Comparison of ENCODE assay signal across 16 cellular contexts in the genomic region with DNA sequence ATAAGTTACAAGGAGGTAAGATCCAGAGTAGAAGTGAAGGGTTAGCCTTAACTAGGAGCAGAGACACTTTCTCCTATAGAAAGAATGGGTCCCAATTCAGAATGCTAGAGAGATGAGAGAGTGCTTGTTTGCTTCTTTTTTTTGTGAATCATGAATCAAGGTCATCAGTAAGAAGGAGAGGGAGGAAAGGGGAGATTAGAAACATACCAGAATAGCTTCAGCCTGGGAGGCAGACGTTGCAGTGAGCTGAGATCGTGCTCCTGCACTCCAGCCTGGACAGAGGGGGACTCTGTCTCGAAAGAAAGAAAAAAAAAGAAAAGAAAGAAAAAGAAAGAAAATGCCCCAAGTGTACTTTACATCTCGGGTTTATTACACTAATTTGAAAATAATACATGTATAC. TPM values are rescaled to one million over a fixed set of nuclear protein-coding genes. Genes with fewer than 3 reads are reported as not detected.
DNase-seq lines count a peak whose midpoint lies in the region; ATAC-seq and TF ChIP-seq lines count a peak whose summit lies in the region.
"Had no signal": no experiment of that assay in that cellular context is flagged by ENCODE, and none has a peak within 500 bp of the region (broad histone marks: within the 10 kb centered on the region; RNA-seq: fewer than 3 reads in every experiment).

No MANE protein-coding gene starts in this region.

- H2BK120ac ChIP-seq in mesenchymal stem cell (ENCODE audit: low read depth, low read length), result no peak overlapping the region

- no peak overlapping the region for H3K14ac ChIP-seq in mesenchymal stem cell (ENCODE audit: low read length in 2 of 2)

- no peak for TF ChIP-seq CTCF in smooth muscle cell (IDR thresholded peaks at IDR 0.05; ENCODE audit: borderline replicate concordance, insufficient read depth, poor library complexity, severe bottlenecking)
- TF ChIP-seq CTCF in tibial nerve (IDR thresholded peaks at IDR 0.05), result no peak

- no peaks in the 10 kb centered on the region for H3K79me2 ChIP-seq in GM23248 (ENCODE audit: insufficient read depth)
- no peaks in the 10 kb centered on the region for H3K79me2 ChIP-seq in smooth muscle cell (ENCODE audit: low read depth)

- TF ChIP-seq EP300 in tibial nerve (IDR thresholded peaks at IDR 0.05), result no peak

- no peaks in the 10 kb centered on the region for H3K79me1 ChIP-seq in mesenchymal stem cell (replicated peaks; ENCODE audit: low read length, poor library complexity, severe bottlenecking)

- H2BK5ac ChIP-seq in mesenchymal stem cell (ENCODE audit: low read depth, low read length, poor library complexity, severe bottlenecking), result no peak overlapping the region

- DNase-seq in GM23248, result no peak
- peak; percentile 75 for DNase-seq in amniotic epithelial cell (ENCODE audit: low read depth)
- DNase-seq in mesenchymal stem cell, result no peak
- no peak for DNase-seq in smooth muscle cell (lab: John Stamatoyannopoulos, UW; ENCODE audit: unreplicated experiment)
- DNase-seq in tibial nerve (ENCODE audit: low spot score in 2 of 2), result no peak
- no peak for DNase-seq in HUDEP-2 (lab: John Stamatoyannopoulos, UW; ENCODE audit: unreplicated experiment in 76 of 76)
- no peak for DNase-seq in stimulated activated naive CD8-positive, alpha-beta T cell treated with anti-CD3 and anti-CD28 coated beads, Interleukin-15, Interleukin-2, amounts not matched to agents 100 U/mL and 50 U/mL, for 24 hours
- DNase-seq: Calu3; CD4-positive, alpha-beta memory T cell; KBM-7; NCI-H1694 treated with DMSO at 0.1 percent for 48 hours; NCI-H2107; NCI-H524 had no signal

- no peaks in the 10 kb centered on the region for H3K9me2 ChIP-seq in GM23248 (ENCODE audit: insufficient read depth)

- TF ChIP-seq POLR2A in tibial nerve (IDR thresholded peaks at IDR 0.05), result no peak

- no peak overlapping the region for H3K9ac ChIP-seq in GM23248
- peak overlapping the region; percentile 21 for H3K9ac ChIP-seq in mesenchymal stem cell (ENCODE audit: low read length)
- H3K9ac ChIP-seq in smooth muscle cell (ENCODE audit: low read depth), result no peak overlapping the region
- H3K9ac ChIP-seq: BLaER1 had no signal

- no peaks in the 10 kb centered on the region for H3K4me1 ChIP-seq in GM23248 (ENCODE audit: insufficient read depth)
- H3K4me1 ChIP-seq in mesenchymal stem cell (ENCODE audit: control insufficient read depth, insufficient read depth, low read depth, low read length), result no peaks in the 10 kb centered on the region
- no peaks in the 10 kb centered on the region for H3K4me1 ChIP-seq in smooth muscle cell (ENCODE audit: low read depth)
- no peaks in the 10 kb centered on the region for H3K4me1 ChIP-seq in tibial nerve
- H3K4me1 ChIP-seq: A549, SJSA1 had no signal

- no peak overlapping the region for H3K23ac ChIP-seq in mesenchymal stem cell (ENCODE audit: low read length in 2 of 2)

- H3K9me3 ChIP-seq in GM23248 (ENCODE audit: low read depth), result no peaks in the 10 kb centered on the region
- H3K9me3 ChIP-seq in mesenchymal stem cell (ENCODE audit: control insufficient read depth, low read length), result no peaks in the 10 kb centered on the region
- no peaks in the 10 kb centered on the region for H3K9me3 ChIP-seq in smooth muscle cell (replicated peaks; ENCODE audit: low read depth)
- H3K9me3 ChIP-seq in tibial nerve, result no peaks in the 10 kb centered on the region
- H3K9me3 ChIP-seq: A549, SJSA1 had no signal

- H2AK5ac ChIP-seq in mesenchymal stem cell (ENCODE audit: low read length, severe bottlenecking), result no peak overlapping the region

- 39 to 65% methylated on average over 4 of the region's 4 CpGs for WGBS in GM23248 (ENCODE audit: low coverage in 1 of 2, low lambda C conversion rate in 2 of 2, missing lambda C conversion rate in 2 of 2), 2 experiments
- WGBS in mesenchymal stem cell, result 57% methylated on average over 3 of the region's 4 CpGs
- 46% methylated on average over 4 of the region's 4 CpGs for WGBS in smooth muscle cell (ENCODE audit: low lambda C conversion rate)
- WGBS in tibial nerve, 2 donors, result 32 to 34% methylated on average over 4 of the region's 4 CpGs

- H3K36me3 ChIP-seq in GM23248 (ENCODE audit: low read depth) (no peaks in the 10 kb centered on the region), mesenchymal stem cell (ENCODE audit: control insufficient read depth in 1 of 2, insufficient read depth in 2 of 2, low read depth in 1 of 2, low read length in 2 of 2) (no peaks in the 10 kb centered on the region), smooth muscle cell (ENCODE audit: low read depth) (no peaks in the 10 kb centered on the region), tibial nerve (no peaks in the 10 kb centered on the region)
- H3K36me3 ChIP-seq: BLaER1, SJSA1 had no signal

- H3K27ac ChIP-seq in GM23248 (no peak overlapping the region), mesenchymal stem cell (ENCODE audit: low read length, poor library complexity, severe bottlenecking) (no peak overlapping the region), smooth muscle cell (ENCODE audit: low read depth) (no peak overlapping the region), tibial nerve (no peak overlapping the region)
- H3K27ac ChIP-seq: A549, BLaER1, SJSA1 had no signal

- in situ Hi-C loops in GM23248 (cut with MboI), result no loop called here

- no peak overlapping the region for H3K4me3 ChIP-seq in GM23248
- no peak overlapping the region for H3K4me3 ChIP-seq in mesenchymal stem cell (ENCODE audit: insufficient read depth in 1 of 2, low read depth in 1 of 2, low read length in 2 of 2)
- H3K4me3 ChIP-seq in smooth muscle cell, result no peak overlapping the region
- H3K4me3 ChIP-seq in tibial nerve, result no peak overlapping the region
- H3K4me3 ChIP-seq: A549, BLaER1, SJSA1 had no signal

- no peaks in the 10 kb centered on the region for H3F3A ChIP-seq in GM23248 (ENCODE audit: insufficient read depth)
- no peaks in the 10 kb centered on the region for H3F3A ChIP-seq in smooth muscle cell (ENCODE audit: low read depth)

- H2BK15ac ChIP-seq in mesenchymal stem cell (ENCODE audit: low read depth, poor library complexity, severe bottlenecking), result no peak overlapping the region

- H4K20me1 ChIP-seq in GM23248 (ENCODE audit: insufficient read depth), result no peaks in the 10 kb centered on the region
- no peaks in the 10 kb centered on the region for H4K20me1 ChIP-seq in smooth muscle cell (ENCODE audit: low read depth)
- H4K20me1 ChIP-seq: BLaER1 had no signal

- H3K4ac ChIP-seq in mesenchymal stem cell (ENCODE audit: low read depth in 1 of 2, low read length in 2 of 2), result no peak overlapping the region

- no peak overlapping the region for H2BK12ac ChIP-seq in mesenchymal stem cell (ENCODE audit: low read length in 2 of 2)

- ATAC-seq in stimulated activated naive CD8-positive, alpha-beta T cell treated with anti-CD3 and anti-CD28 coated beads, Interleukin-15, Interleukin-2, amounts not matched to agents 100 U/mL and 50 U/mL, for 24 hours, result no peak
- ATAC-seq: A549 had no signal

- H4K91ac ChIP-seq in mesenchymal stem cell (ENCODE audit: low read length), result no peak overlapping the region

- H2AFZ ChIP-seq in GM23248 (0 out of 2 replicates have a peak overlapping the region, but pooled peaks have one; percentile 34), mesenchymal stem cell (ENCODE audit: low read depth, low read length) (no peak overlapping the region), smooth muscle cell (ENCODE audit: low read depth) (no peak overlapping the region)

- H3K4me2 ChIP-seq in GM23248 (ENCODE audit: unreplicated experiment), result no peak overlapping the region
- H3K4me2 ChIP-seq in mesenchymal stem cell (ENCODE audit: low read length, poor library complexity, severe bottlenecking), result no peak overlapping the region
- peak overlapping the region; percentile 39 for H3K4me2 ChIP-seq in smooth muscle cell
- H3K4me2 ChIP-seq: A549, BLaER1 had no signal

- H4K8ac ChIP-seq in mesenchymal stem cell (ENCODE audit: low read length), result no peak overlapping the region

- H3K27me3 ChIP-seq in GM23248 (replicated peaks; ENCODE audit: insufficient read depth), result no peaks in the 10 kb centered on the region
- H3K27me3 ChIP-seq in mesenchymal stem cell (ENCODE audit: control insufficient read depth in 1 of 2, insufficient read depth in 1 of 2, low read length in 2 of 2), result no peaks in the 10 kb centered on the region
- no peaks in the 10 kb centered on the region for H3K27me3 ChIP-seq in smooth muscle cell (ENCODE audit: low read depth)
- no peaks in the 10 kb centered on the region for H3K27me3 ChIP-seq in tibial nerve
- H3K27me3 ChIP-seq: BLaER1, SJSA1 had no signal

- no peak overlapping the region for H3K18ac ChIP-seq in mesenchymal stem cell (ENCODE audit: low read depth in 1 of 2, low read length in 2 of 2)

RNA-seq across cellular contexts. Expression of gene SLC35F5, which starts 55.8 kb away (rescaled TPM):
- 129 and 146 TPM in 2 replicates for total RNA-seq in GM23248 (2014; rRNA removed; shearing (Covaris generic))
- polyA plus RNA-seq in GM23248 (2016; fragmentation: Nextera tagmentation; extraction: Ambion mirVana), result 97.0 and 101 TPM in 2 replicates
- 46.0 TPM for polyA plus RNA-seq in mesenchymal stem cell (2013, experiment 1 of 2)
- 48.9 TPM for polyA plus RNA-seq in mesenchymal stem cell (2013, experiment 2 of 2)
- 83.7 and 121 TPM in 2 replicates for total RNA-seq in smooth muscle cell
- polyA plus RNA-seq in smooth muscle cell, result 40.0 and 47.8 TPM in 2 replicates
- total RNA-seq in tibial nerve, result 10 to 100 TPM; 55.5 to 72.2 (median 61.5) TPM
